8 cellular contexts compared by ENCODE assay signal in the genomic region with DNA sequence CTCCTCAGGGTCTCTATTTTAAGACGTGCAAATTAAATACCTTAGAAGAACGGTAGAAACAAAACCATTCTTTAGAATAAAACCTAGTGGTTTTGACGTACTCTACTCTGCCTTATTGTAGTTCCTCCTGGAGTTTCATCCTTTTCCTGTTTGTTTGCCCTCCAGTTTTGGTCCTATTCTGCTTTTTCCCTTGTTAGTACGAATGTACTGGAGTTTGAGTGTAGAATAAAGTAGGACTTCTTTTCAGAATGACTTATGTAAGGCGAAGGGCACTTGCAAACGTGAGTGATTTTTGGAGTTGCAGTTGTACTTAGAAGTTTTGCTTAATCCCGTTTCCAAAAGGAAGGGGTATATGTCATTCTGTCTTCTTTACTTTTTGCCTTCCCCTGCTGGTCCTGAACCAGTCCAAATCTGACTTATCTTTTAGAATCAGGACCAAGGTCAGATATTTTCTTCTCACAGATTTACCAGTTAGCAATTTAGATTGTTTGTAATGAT. TPM values are rescaled to one million over a fixed set of nuclear protein-coding genes. Genes with fewer than 3 reads are reported as not detected.
DNase-seq lines count a peak whose midpoint lies in the region; ATAC-seq, FAIRE-seq and TF ChIP-seq lines count a peak whose summit lies in the region.

No MANE protein-coding gene starts in this region.

- CTCF ChIA-PET in K562 (lab: Yijun Ruan, JAX; ENCODE audit: low intra/inter-chr PET ratio), result interaction anchor here (1.1 to 5.8 kb wide), 3 partner anchors 173 to 677 kb away, joined by 3 to 38 read pairs (median 7); no protein-coding TSS in a partner anchor

- H3K27ac ChIP-seq in cardiac muscle cell (no peak overlapping the region), K562 (ENCODE audit: extremely low read depth, low read depth, low read length) (peak overlapping the region; percentile 84; the same call in 1 of the 3 replicates), urinary bladder (ENCODE audit: low read depth) (no peak overlapping the region)

- H3K4me3 ChIP-seq in cardiac muscle cell (peak overlapping the region; percentile 71), K562 (peak overlapping the region; percentile 66), urinary bladder (ENCODE audit: low read depth, low read length) (peak overlapping the region; percentile 73)

- POLR2A ChIA-PET in K562 (lab: Yijun Ruan, JAX), result interaction anchor here (1.0 to 1.3 kb wide), 3 partner anchors 13 to 167 kb away, joined by 3 to 4 read pairs (median 3); no protein-coding TSS in a partner anchor

- ATAC-seq in left ventricle myocardium superior (no peak), K562 (no peak), HG02852 (IDR thresholded peaks at IDR 0.05; ENCODE audit: unreplicated experiment) (no peak), GM21360 (IDR thresholded peaks at IDR 0.05; ENCODE audit: unreplicated experiment) (no peak)

- TF ChIP-seq CTCF in cardiac muscle cell (IDR thresholded peaks at IDR 0.05; ENCODE audit: low read depth, low read length), result no peak
- no peak for TF ChIP-seq CTCF in K562 (IDR thresholded peaks at IDR 0.05 in 2 of 3, conservative IDR thresholded peaks at IDR 0.05 in 1 of 3; ENCODE audit: insufficient read depth in 2 of 3, low read depth in 1 of 3, low read length in 3 of 3)

- H3K4me2 ChIP-seq in K562 (ENCODE audit: insufficient read depth, low read length), result peak overlapping the region; percentile 82

- no peak overlapping the region for H2AFZ ChIP-seq in K562 (ENCODE audit: low read depth, low read length)

- intact Hi-C loops in left ventricle myocardium superior (cut with micrococcal nuclease), result loop anchor here (2.0 to 5.0 kb wide), 2 partner anchors 173 to 239 kb away; no protein-coding TSS in a partner anchor
- intact Hi-C loops in K562 (cut with micrococcal nuclease), result loop anchor here (5.0 to 10.0 kb wide), 4 partner anchors 36 to 681 kb away; no protein-coding TSS in a partner anchor

- no peak for FAIRE-seq in K562 (lab: Jason Lieb, UNC)

- peak in 1 of 2 donors; percentile 25 for DNase-seq in cardiac muscle cell (ENCODE audit: low read depth in 1 of 2, low spot score in 1 of 2)
- DNase-seq in left ventricle myocardium superior, result no peak
- DNase-seq in K562 (ENCODE audit: extremely low read depth in 1 of 4, low spot score in 3 of 4), result no peak
- DNase-seq in medulla oblongata (ENCODE audit: extremely low spot score), result peak; percentile 66
- DNase-seq in NCI-H446 (lab: John Stamatoyannopoulos, UW), result no peak

- no TSS peak for BruUV-seq in K562 (replicated peaks; lab: Mats Ljungman, UMichigan)

- peak overlapping the region in 1 of 2 experiments; percentile 80; a peak in 2 of 4 replicates for H3K9ac ChIP-seq in K562 (ENCODE audit: insufficient read depth in 1 of 2, low read depth in 2 of 2, low read length in 2 of 2)

- no peak for TF ChIP-seq EP300 in K562 (IDR thresholded peaks at IDR 0.05; ENCODE audit: low read length)

- 0 out of 2 replicates have a peak, but pooled peaks cover 4% of the 10 kb centered on the region for H4K20me1 ChIP-seq in K562 (replicated peaks; ENCODE audit: control insufficient read depth, insufficient read depth, low read length)

- H3K36me3 ChIP-seq in cardiac muscle cell (no peaks in the 10 kb centered on the region), K562 (ENCODE audit: control insufficient read depth, insufficient read depth, low read length) (no peaks in the 10 kb centered on the region), urinary bladder (ENCODE audit: insufficient read depth) (no peaks in the 10 kb centered on the region)

- in situ Hi-C loops in K562 (cut with MboI), result loop anchor here (5.0 to 10.0 kb wide), 4 partner anchors 174 to 621 kb away; a partner anchor contains a TSS

- no peak for TF ChIP-seq POLR2A in K562 (conservative IDR thresholded peaks at IDR 0.05)

- H3K27me3 ChIP-seq in cardiac muscle cell (no peaks in the 10 kb centered on the region), K562 (ENCODE audit: control insufficient read depth in 2 of 2, insufficient read depth in 2 of 2, low read length in 2 of 2) (no peaks in the 10 kb centered on the region)

- H3K9me3 ChIP-seq in cardiac muscle cell (ENCODE audit: low read depth), result no peaks in the 10 kb centered on the region
- no peaks in the 10 kb centered on the region for H3K9me3 ChIP-seq in K562 (replicated peaks; ENCODE audit: control insufficient read depth, insufficient read depth, low read depth, low read length)

- peaks cover 52% of the 10 kb centered on the region for H3K79me2 ChIP-seq in K562 (ENCODE audit: control insufficient read depth, insufficient read depth, low read length)

- no peak for TF ChIP-seq RAD21 in K562 (CRISPR knock-in tag; conservative IDR thresholded peaks at IDR 0.05 in 1 of 2, IDR thresholded peaks at IDR 0.05 in 1 of 2)

- H3K4me1 ChIP-seq in cardiac muscle cell (ENCODE audit: low read depth), result peaks cover 17% of the 10 kb centered on the region
- peaks cover 12 to 17% of the 10 kb centered on the region in 2 experiments; a peak in 4 of 5 replicates for H3K4me1 ChIP-seq in K562 (replicated peaks in 1 of 2; ENCODE audit: control insufficient read depth in 2 of 2, insufficient read depth in 2 of 2, low read length in 2 of 2)
- no peaks in the 10 kb centered on the region for H3K4me1 ChIP-seq in urinary bladder (ENCODE audit: insufficient read depth)

- no peaks in the 10 kb centered on the region for H3K9me1 ChIP-seq in K562 (ENCODE audit: control insufficient read depth, insufficient read depth, low read length)

- WGBS in K562 (ENCODE audit: insufficient coverage, low coverage, missing lambda C conversion rate), result 12% methylated on average over 7 of the region's 7 CpGs
- 12% methylated on average over 7 of the region's 7 CpGs for WGBS in urinary bladder

TF ChIP-seq in K562, 482 proteins besides CTCF, POLR2A, EP300 and RAD21:
- TF ChIP-seq KDM1A (IDR thresholded peaks at IDR 0.05), result peak; percentile 29 to 39; a peak in 3 of 4 replicates
- no peak for TF ChIP-seq POLR3A (IDR thresholded peaks at IDR 0.05; ENCODE audit: borderline replicate concordance, extremely low read depth, insufficient read depth, insufficient read length)
- no peak for TF ChIP-seq NR2C1 (IDR thresholded peaks at IDR 0.05)
- TF ChIP-seq NR2C1 (tag; IDR thresholded peaks at IDR 0.05), result no peak
- TF ChIP-seq GATAD2B (IDR thresholded peaks at IDR 0.05; ENCODE audit: borderline replicate concordance), result 0 out of 2 replicates have a peak, but pooled peaks have one; percentile 7
- no peak for TF ChIP-seq SMARCA5 (IDR thresholded peaks at IDR 0.05)

RNA-seq across cellular contexts. Expression of a gene that starts 1.4 kb away (rescaled TPM):
- total RNA-seq in cardiac muscle cell (10.6 and 14.2 TPM in 2 replicates), left ventricle myocardium superior (17.8 TPM), K562 (2014; rRNA removed) (3.4 and 4.1 TPM in 2 replicates), K562 (2014; rRNA removed; fragmentation: Illumina TruSeq; extraction: Trizol) (3.7 and 3.8 TPM in 2 replicates), K562 (2015; rRNA removed; fragmentation: Illumina TruSeq; extraction: Trizol) (4.5 and 4.8 TPM in 2 replicates), K562 (2021) (6.4 and 11.3 TPM in 2 replicates), urinary bladder (14.2 TPM)
- polyA plus RNA-seq in cardiac muscle cell (1.5 and 3.9 TPM in 2 replicates), K562 (2011; rRNA removed) (7.3 and 10.3 TPM in 2 replicates), K562 (2014; fragmentation: Illumina TruSeq; extraction: Trizol) (9.3 and 11.6 TPM in 2 replicates), K562 (2014; fragmentation: Nextera tagmentation; extraction: Ambion mirVana) (under 1 TPM; 0.74 to 0.77 TPM), K562 (2014; rRNA removed) (3.2 and 3.3 TPM in 2 replicates), urinary bladder (10.4 TPM)
- total RNA-seq in K562 (2011; cell fraction: chromatin; rRNA removed; ENCODE audit: low replicate concordance), result 9.4 and 10.0 TPM in 2 replicates
- 5.4 and 5.8 TPM in 2 replicates for total RNA-seq in K562 (2011; cell fraction: nucleolus; rRNA removed)
- 6.8 and 6.9 TPM in 2 replicates for total RNA-seq in K562 (2011; cell fraction: nucleoplasm; rRNA removed)
- polyA plus RNA-seq in K562 (2011; cell fraction: cytosol; rRNA removed), result 7.6 and 7.8 TPM in 2 replicates
- 10.9 and 15.0 TPM in 2 replicates for polyA plus RNA-seq in K562 (2011; cell fraction: nucleus; rRNA removed)
- polyA plus RNA-seq in K562 (2012), result 5.4 and 7.9 TPM in 2 replicates
- 7.6 and 13.0 TPM in 2 replicates for polyA minus RNA-seq in K562 (2011; rRNA and poly(A)+ RNA removed)
- 5.2 and 13.6 TPM in 2 replicates for polyA minus RNA-seq in K562 (2011; cell fraction: cytosol; rRNA and poly(A)+ RNA removed)
- 5.3 and 7.1 TPM in 2 replicates for polyA minus RNA-seq in K562 (2011; cell fraction: nucleus; rRNA and poly(A)+ RNA removed)
